1 cellular context compared by ENCODE assay signal in the genomic region with DNA sequence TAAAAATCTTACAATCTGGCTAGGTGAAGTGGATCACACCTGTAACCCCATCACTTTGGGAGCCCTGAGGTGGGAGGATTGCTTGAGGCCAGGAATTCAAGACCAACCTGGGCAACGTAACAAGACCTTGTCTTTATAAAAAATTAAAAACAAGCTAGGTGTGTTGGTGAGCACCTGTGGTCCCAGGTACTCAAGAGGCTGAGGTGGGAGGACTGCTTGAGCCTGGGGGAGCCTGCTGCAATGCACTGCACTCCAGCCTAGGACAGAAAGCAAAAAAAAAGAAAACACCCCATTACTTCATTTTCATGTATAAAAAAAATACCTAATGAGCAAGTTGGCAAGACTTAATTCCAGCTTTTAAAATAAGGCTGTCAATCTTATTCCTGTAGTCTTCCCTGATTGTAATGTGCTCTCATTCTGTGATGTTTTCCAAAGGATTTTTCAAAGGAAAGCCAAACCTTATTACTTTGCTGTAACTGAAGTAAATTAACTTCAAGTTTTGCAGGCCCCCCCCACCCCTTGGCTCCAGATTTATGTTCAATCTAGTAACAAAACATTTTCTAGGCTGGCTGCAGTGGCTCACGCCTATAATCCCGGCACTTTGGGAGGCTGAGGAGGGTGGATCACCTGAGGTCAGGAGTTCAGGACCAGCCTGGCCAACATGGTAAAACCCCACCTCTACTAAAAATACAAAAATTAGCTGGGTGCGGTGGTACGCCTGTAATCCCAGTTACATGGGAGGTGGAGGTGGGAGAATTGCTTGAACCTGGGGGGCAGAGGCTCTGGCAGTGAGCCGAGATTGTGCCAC.
TF ChIP-seq lines count a peak whose summit lies in the region.

No MANE protein-coding gene starts in this region.

TF ChIP-seq in GM23338, 12 proteins besides CTCF, POLR2A, EP300 and RAD21 (continued from another document):
- TF ChIP-seq ZNF462 (CRISPR knock-in tag; IDR thresholded peaks at IDR 0.05) (no peak), JUNB (IDR thresholded peaks at IDR 0.05; ENCODE audit: unreplicated experiment) (no peak), ETS1 (IDR thresholded peaks at IDR 0.05) (no peak), ZNF331 (CRISPR knock-in tag; IDR thresholded peaks at IDR 0.05; ENCODE audit: low read depth) (no peak), POLR2AphosphoS5 (IDR thresholded peaks at IDR 0.05; ENCODE audit: low read depth) (no peak), NANOG (IDR thresholded peaks at IDR 0.05; ENCODE audit: borderline replicate concordance) (no peak)
- TF ChIP-seq, protein P1, sequence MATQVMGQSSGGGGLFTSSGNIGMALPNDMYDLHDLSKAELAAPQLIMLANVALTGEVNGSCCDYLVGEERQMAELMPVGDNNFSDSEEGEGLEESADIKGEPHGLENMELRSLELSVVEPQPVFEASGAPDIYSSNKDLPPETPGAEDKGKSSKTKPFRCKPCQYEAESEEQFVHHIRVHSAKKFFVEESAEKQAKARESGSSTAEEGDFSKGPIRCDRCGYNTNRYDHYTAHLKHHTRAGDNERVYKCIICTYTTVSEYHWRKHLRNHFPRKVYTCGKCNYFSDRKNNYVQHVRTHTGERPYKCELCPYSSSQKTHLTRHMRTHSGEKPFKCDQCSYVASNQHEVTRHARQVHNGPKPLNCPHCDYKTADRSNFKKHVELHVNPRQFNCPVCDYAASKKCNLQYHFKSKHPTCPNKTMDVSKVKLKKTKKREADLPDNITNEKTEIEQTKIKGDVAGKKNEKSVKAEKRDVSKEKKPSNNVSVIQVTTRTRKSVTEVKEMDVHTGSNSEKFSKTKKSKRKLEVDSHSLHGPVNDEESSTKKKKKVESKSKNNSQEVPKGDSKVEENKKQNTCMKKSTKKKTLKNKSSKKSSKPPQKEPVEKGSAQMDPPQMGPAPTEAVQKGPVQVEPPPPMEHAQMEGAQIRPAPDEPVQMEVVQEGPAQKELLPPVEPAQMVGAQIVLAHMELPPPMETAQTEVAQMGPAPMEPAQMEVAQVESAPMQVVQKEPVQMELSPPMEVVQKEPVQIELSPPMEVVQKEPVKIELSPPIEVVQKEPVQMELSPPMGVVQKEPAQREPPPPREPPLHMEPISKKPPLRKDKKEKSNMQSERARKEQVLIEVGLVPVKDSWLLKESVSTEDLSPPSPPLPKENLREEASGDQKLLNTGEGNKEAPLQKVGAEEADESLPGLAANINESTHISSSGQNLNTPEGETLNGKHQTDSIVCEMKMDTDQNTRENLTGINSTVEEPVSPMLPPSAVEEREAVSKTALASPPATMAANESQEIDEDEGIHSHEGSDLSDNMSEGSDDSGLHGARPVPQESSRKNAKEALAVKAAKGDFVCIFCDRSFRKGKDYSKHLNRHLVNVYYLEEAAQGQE (IDR thresholded peaks at IDR 0.05; ENCODE audit: unreplicated experiment) = no peak
